ENCODE assay signal across 8 cellular contexts in the genomic region with DNA sequence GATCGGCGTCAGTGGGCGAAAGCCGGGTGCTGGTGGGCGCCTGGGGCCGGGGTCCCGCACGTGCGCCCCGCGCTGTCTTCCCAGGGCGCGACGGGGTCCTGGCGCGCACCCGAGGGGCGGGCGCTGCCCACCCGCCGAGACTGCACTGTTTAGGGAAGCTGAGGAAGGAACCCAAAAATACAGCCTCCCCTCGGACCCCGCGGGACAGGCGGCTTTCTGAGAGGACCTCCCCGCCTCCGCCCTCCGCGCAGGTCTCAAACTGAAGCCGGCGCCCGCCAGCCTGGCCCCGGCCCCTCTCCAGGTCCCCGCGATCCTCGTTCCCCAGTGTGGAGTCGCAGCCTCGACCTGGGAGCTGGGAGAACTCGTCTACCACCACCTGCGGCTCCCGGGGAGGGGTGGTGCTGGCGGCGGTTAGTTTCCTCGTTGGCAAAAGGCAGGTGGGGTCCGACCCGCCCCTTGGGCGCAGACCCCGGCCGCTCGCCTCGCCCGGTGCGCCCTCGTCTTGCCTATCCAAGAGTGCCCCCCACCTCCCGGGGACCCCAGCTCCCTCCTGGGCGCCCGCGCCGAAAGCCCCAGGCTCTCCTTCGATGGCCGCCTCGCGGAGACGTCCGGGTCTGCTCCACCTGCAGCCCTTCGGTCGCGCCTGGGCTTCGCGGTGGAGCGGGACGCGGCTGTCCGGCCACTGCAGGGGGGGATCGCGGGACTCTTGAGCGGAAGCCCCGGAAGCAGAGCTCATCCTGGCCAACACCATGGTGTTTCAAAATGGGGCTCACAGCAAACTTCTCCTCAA. TPM values are rescaled to one million over a fixed set of nuclear protein-coding genes. Genes with fewer than 3 reads are reported as not detected.
DNase-seq lines count a peak whose midpoint lies in the region; ATAC-seq and TF ChIP-seq lines count a peak whose summit lies in the region.

No MANE protein-coding gene starts in this region.

- ATAC-seq in mucosa of descending colon, result peak; percentile 68
- ATAC-seq in HG03175 (IDR thresholded peaks at IDR 0.05; ENCODE audit: unreplicated experiment), result no peak

- H3K4me3 ChIP-seq in A673 (ENCODE audit: low read depth, low read length, poor library complexity, severe bottlenecking), result peak overlapping the region; percentile 40
- peak overlapping the region; percentile 72 for H3K4me3 ChIP-seq in HUES64 (ENCODE audit: low read length)
- H3K4me3 ChIP-seq in effector memory CD4-positive, alpha-beta T cell (ENCODE audit: insufficient read depth, low read depth, low read length, poor library complexity, severe bottlenecking), result peak overlapping the region; percentile 22
- H3K4me3 ChIP-seq in mucosa of descending colon, result peak overlapping the region; percentile 75

- peaks cover 5% of the 10 kb centered on the region for H3K4me1 ChIP-seq in A673 (ENCODE audit: insufficient read depth, low read length, poor library complexity, severe bottlenecking)
- no peaks in the 10 kb centered on the region for H3K4me1 ChIP-seq in HUES64 (ENCODE audit: insufficient read depth, low read length)
- H3K4me1 ChIP-seq in effector memory CD4-positive, alpha-beta T cell (ENCODE audit: control insufficient read depth, insufficient read depth, low read length, poor library complexity, severe bottlenecking), result no peaks in the 10 kb centered on the region
- H3K4me1 ChIP-seq in mucosa of descending colon (ENCODE audit: low read depth), result no peaks in the 10 kb centered on the region

- H3K9me3 ChIP-seq in A673 (ENCODE audit: low read depth, low read length, poor library complexity, severe bottlenecking) (no peaks in the 10 kb centered on the region), HUES64 (ENCODE audit: insufficient read depth, low read depth, low read length) (no peaks in the 10 kb centered on the region), mucosa of descending colon (no peaks in the 10 kb centered on the region)
- no peaks in the 10 kb centered on the region for H3K9me3 ChIP-seq in effector memory CD4-positive, alpha-beta T cell (ENCODE audit: control insufficient read depth, low read length)

- no TSS peak for BruUV-seq in A673 (replicated peaks; lab: Mats Ljungman, UMichigan)

- DNase-seq in A673 (ENCODE audit: low spot score) (no peak), mucosa of descending colon (peak; percentile 63 to 74 (median 69)), NOMO-1 treated with DMSO at 0.1 percent for 48 hours (lab: John Stamatoyannopoulos, UW; ENCODE audit: unreplicated experiment) (no peak), mucosa of gallbladder (ENCODE audit: low spot score) (no peak), NCI-H2227 (lab: John Stamatoyannopoulos, UW; ENCODE audit: unreplicated experiment) (no peak)
- no peak for DNase-seq in effector memory CD4-positive, alpha-beta T cell

- WGBS in HUES64, result 1% methylated on average over 78 of the region's 78 CpGs

- intact Hi-C loops in A673 (cut with micrococcal nuclease; ENCODE audit: unreplicated experiment), result loop anchor here (10.0 kb wide), 1 partner anchor 235 kb away; no protein-coding TSS in a partner anchor
- intact Hi-C loops in mucosa of descending colon (cut with DNase I, micrococcal nuclease), result no loop called here

- no peak overlapping the region for H3K27ac ChIP-seq in A673 (ENCODE audit: low read depth, low read length, poor library complexity, severe bottlenecking)
- H3K27ac ChIP-seq in HUES64 (ENCODE audit: low read depth, low read length), result no peak overlapping the region
- no peak overlapping the region for H3K27ac ChIP-seq in effector memory CD4-positive, alpha-beta T cell (ENCODE audit: insufficient read depth, low read length, poor library complexity, severe bottlenecking)

- H3K36me3 ChIP-seq in A673 (ENCODE audit: insufficient read depth, low read length, poor library complexity, severe bottlenecking) (no peaks in the 10 kb centered on the region), HUES64 (ENCODE audit: insufficient read depth, low read length) (no peaks in the 10 kb centered on the region), mucosa of descending colon (ENCODE audit: low read depth) (no peaks in the 10 kb centered on the region)
- no peaks in the 10 kb centered on the region for H3K36me3 ChIP-seq in effector memory CD4-positive, alpha-beta T cell (ENCODE audit: control insufficient read depth, insufficient read depth, low read length)

- POLR2A ChIA-PET in A673 (lab: Charles Lee; ENCODE audit: low non-redundant PET), result no interaction called here

- no peak for TF ChIP-seq CTCF in A673 (conservative IDR thresholded peaks at IDR 0.05; ENCODE audit: low read depth, low read length)
- no peak for TF ChIP-seq CTCF in mucosa of descending colon (IDR thresholded peaks at IDR 0.05)

- peak overlapping the region; percentile 49; the same call in 1 of the 2 replicates for H3K9ac ChIP-seq in HUES64 (ENCODE audit: low read depth, low read length)

- CTCF ChIA-PET in A673 (lab: Charles Lee), result no interaction called here

- H3K27me3 ChIP-seq in A673 (replicated peaks; ENCODE audit: insufficient read depth, low read depth, low read length, poor library complexity) (peaks cover 81% of the 10 kb centered on the region), HUES64 (ENCODE audit: insufficient read depth, low read length) (peaks cover 78% of the 10 kb centered on the region)
- H3K27me3 ChIP-seq in effector memory CD4-positive, alpha-beta T cell (replicated peaks; ENCODE audit: control insufficient read depth, insufficient read depth, low read length, poor library complexity, severe bottlenecking), result peaks cover 9% of the 10 kb centered on the region

RNA-seq across cellular contexts. Expression of a gene that starts 1.1 kb away (rescaled TPM):
- 0.59 and 0.84 TPM in 2 replicates for total RNA-seq in A673 (2021)
- polyA plus RNA-seq in HUES64 (2013, experiment 1 of 2), result 1.9 TPM
- polyA plus RNA-seq in HUES64 (2013, experiment 2 of 2), result 2.9 TPM
- 10 to 100 TPM; 63.6 to 96.3 (median 72.5) TPM for total RNA-seq in mucosa of descending colon
- 87.3 TPM for total RNA-seq in mucosa of gallbladder

Comparison
In these comparisons a context has a peak if more than half of its experiments do, and no peak if none do; other contexts are left out.
1. DNase-seq: peak in mucosa of descending colon (3 of 3); none in A673 (single experiment), effector memory CD4-positive, alpha-beta T cell (0 of 3), NOMO-1 treated with DMSO at 0.1 percent for 48 hours (single experiment), mucosa of gallbladder (single experiment) and NCI-H2227 (single experiment).
2. H3K4me3 ChIP-seq: peak in every context shown above with its lines; median percentile 75 in mucosa of descending colon; 72 in HUES64; 40 in A673; 22 in effector memory CD4-positive, alpha-beta T cell.
3. RNA of a gene that starts 1.1 kb away (total RNA-seq): 87.3 TPM in mucosa of gallbladder (single experiment) and 63.6 to 96.3 TPM in mucosa of descending colon; 0.59 to 0.84 TPM in A673; every median in the first group is over 10 times any median in the second.